In the genomic region with DNA sequence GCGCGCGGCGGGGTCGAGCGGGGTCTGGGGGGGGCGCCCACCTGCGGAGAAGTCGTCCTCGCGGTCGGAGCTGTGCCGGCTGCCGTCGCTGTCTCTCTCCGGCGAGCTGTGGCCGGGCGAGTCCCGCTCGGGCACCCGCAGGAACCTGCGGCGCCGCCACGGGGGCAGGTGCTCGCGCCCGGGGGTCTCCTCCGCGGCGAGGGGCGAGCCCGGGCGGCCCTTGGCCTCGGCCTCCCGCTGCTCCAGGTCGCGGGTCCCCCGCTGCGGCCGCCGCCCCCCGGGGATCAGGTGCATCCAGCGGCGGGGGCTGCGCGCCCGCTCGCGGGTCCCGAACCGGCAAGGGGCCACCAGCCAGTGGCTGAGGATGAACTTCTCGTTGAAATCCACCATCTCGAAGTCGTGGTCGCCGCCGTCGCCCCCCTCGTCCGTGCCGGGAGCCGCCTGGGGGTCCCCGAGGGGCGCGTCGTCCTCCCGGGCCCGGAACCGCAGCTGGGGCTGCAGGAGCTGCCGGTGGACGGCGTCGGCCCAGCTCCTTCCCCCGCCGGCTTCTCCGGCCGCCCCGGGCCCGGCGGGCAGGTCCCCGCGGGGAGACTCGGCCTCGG, we compare ENCODE assay signal across 8 cellular contexts. TPM values are rescaled to one million over a fixed set of nuclear protein-coding genes. Genes with fewer than 3 reads are reported as not detected.
DNase-seq lines count a peak whose midpoint lies in the region; ATAC-seq and TF ChIP-seq lines count a peak whose summit lies in the region.

No MANE protein-coding gene starts in this region.

- peak in 2 of 8 donors; percentile 2 to 17 for ATAC-seq in heart right ventricle

- peak overlapping the region in 1 of 5 donors; percentile 83 for H3K4me3 Mint-ChIP-seq in immature natural killer cell

- intact Hi-C loops in heart right ventricle (cut with DNase I) (no loop called here), cardiac septum (cut with DNase I) (no loop called here), uterus (cut with DNase I; ENCODE audit: low total_unique reads) (no loop called here)

- peak overlapping the region; percentile 42 to 69 (median 58) for H3K4me3 ChIP-seq in heart right ventricle
- peak overlapping the region; percentile 21 for H3K4me3 ChIP-seq in NT2/D1 (ENCODE audit: insufficient read length, low read depth)
- H3K4me3 ChIP-seq in uterus, result peak overlapping the region; percentile 18 to 38
- H3K4me3 ChIP-seq in foreskin fibroblast (ENCODE audit: low read depth in 1 of 2, low read length in 2 of 2), result no peak overlapping the region

- peak in 1 of 2 donors; percentile 22 for DNase-seq in heart right ventricle
- DNase-seq in cardiac septum (ENCODE audit: low spot score), result no peak
- no peak for DNase-seq in NT2/D1 (ENCODE audit: low read depth, low spot score)
- peak; percentile 14 to 17 (median 16) for DNase-seq in immature natural killer cell
- DNase-seq in uterus, result no peak
- DNase-seq in NCI-H1694 (lab: John Stamatoyannopoulos, UW), result no peak
- no peak for DNase-seq in SW480 (ENCODE audit: low spot score)
- no peak for DNase-seq in foreskin fibroblast

- peaks cover 10 to 61% (median 44%) of the 10 kb centered on the region in 7 donors for H3K27me3 ChIP-seq in heart right ventricle
- peaks cover 68% of the 10 kb centered on the region for H3K27me3 ChIP-seq in NT2/D1 (ENCODE audit: insufficient read depth, insufficient read length)
- peaks cover 4 to 13% of the 10 kb centered on the region in 2 donors for H3K27me3 ChIP-seq in uterus

- peak overlapping the region in 6 of 10 donors; percentile 13 to 90 (median 32) for H3K27ac ChIP-seq in heart right ventricle
- H3K27ac ChIP-seq in uterus, result peak overlapping the region in 1 of 2 donors; percentile 29

- H3K9me3 ChIP-seq in heart right ventricle (no peaks in the 10 kb centered on the region), NT2/D1 (ENCODE audit: insufficient read depth, low read length) (no peaks in the 10 kb centered on the region), uterus (no peaks in the 10 kb centered on the region)

- no peaks in the 10 kb centered on the region for H3K36me3 ChIP-seq in heart right ventricle
- no peaks in the 10 kb centered on the region for H3K36me3 ChIP-seq in NT2/D1 (ENCODE audit: insufficient read depth, insufficient read length, low read length)
- no peaks in the 10 kb centered on the region for H3K36me3 ChIP-seq in uterus

- H3K27ac Mint-ChIP-seq in immature natural killer cell, result no peak overlapping the region

- H3K4me1 Mint-ChIP-seq in immature natural killer cell, result peaks cover 22 to 29% of the 10 kb centered on the region in 2 donors

- no peaks in the 10 kb centered on the region for H3K9me3 Mint-ChIP-seq in immature natural killer cell

- H3K27me3 Mint-ChIP-seq in immature natural killer cell (ENCODE audit: low read depth in 3 of 3), result peaks cover 7 to 24% (median 12%) of the 10 kb centered on the region in 3 donors

- TF ChIP-seq CTCF in heart right ventricle (IDR thresholded peaks at IDR 0.05) (no peak), uterus (IDR thresholded peaks at IDR 0.05) (no peak), foreskin fibroblast (IDR thresholded peaks at IDR 0.05; ENCODE audit: low read depth, low read length) (no peak)

- no peaks in the 10 kb centered on the region for H3K36me3 Mint-ChIP-seq in immature natural killer cell

- H3K4me1 ChIP-seq in heart right ventricle, result peaks cover 0 to 40% (median 22%) of the 10 kb centered on the region in 9 donors
- no peaks in the 10 kb centered on the region for H3K4me1 ChIP-seq in NT2/D1 (ENCODE audit: insufficient read depth, insufficient read length)
- H3K4me1 ChIP-seq in uterus, result peaks cover 0 to 22% of the 10 kb centered on the region in 2 donors

- TF ChIP-seq POLR2A in uterus (IDR thresholded peaks at IDR 0.05), result no peak

- H3K9ac ChIP-seq in NT2/D1 (ENCODE audit: insufficient read length, low read depth), result no peak overlapping the region

- WGBS in heart right ventricle, 2 donors, result 1% methylated on average over 81 to 86 of the region's 86 CpGs

RNA-seq across cellular contexts. Expression of gene BHLHA9, which starts 41.4 kb away (rescaled TPM):
- under 1 TPM in 2 of 10 donors, not detected in 8; 0.30 to 0.37 TPM for total RNA-seq in heart right ventricle
- not detected for polyA plus RNA-seq in heart right ventricle
- total RNA-seq in cardiac septum, result not detected
- polyA plus RNA-seq in immature natural killer cell, result not detected
- not detected for total RNA-seq in uterus

RNA-seq across cellular contexts. Expression of gene ABR, which starts 49.1 kb away (rescaled TPM):
- total RNA-seq in heart right ventricle (100 to 1,000 TPM; 118 to 173 (median 145) TPM), cardiac septum (158 TPM), uterus (100 to 1,000 TPM in 2 of 4 donors, 10 to 100 TPM in 2; 35.4 to 192 (median 138) TPM)
- polyA plus RNA-seq in heart right ventricle (100 to 1,000 TPM in 1 of 2 donors, 10 to 100 TPM in 1; 49.1 to 120 TPM), immature natural killer cell (10 to 100 TPM; 11.2 to 36.2 (median 14.8) TPM)

RNA-seq across cellular contexts. Expression of gene TRARG1, which starts 50.6 kb away (rescaled TPM):
- total RNA-seq in heart right ventricle (1 to 10 TPM in 5 of 10 donors, under 1 TPM in 4, not detected in 1; 0.12 to 9.2 (median 1.1) TPM), cardiac septum (0.65 TPM), uterus (under 1 TPM in 1 of 4 donors, not detected in 3; 0.27 TPM)
- polyA plus RNA-seq in heart right ventricle (1 to 10 TPM; 2.0 to 3.4 TPM), immature natural killer cell (under 1 TPM in 1 of 3 donors, not detected in 2; 0.62 TPM)

Comparison
In these comparisons a context has a peak if more than half of its experiments do, and no peak if none do; other contexts are left out.
1. DNase-seq: peak in immature natural killer cell (3 of 3); none in cardiac septum (single experiment), NT2/D1 (single experiment), uterus (0 of 2), NCI-H1694 (single experiment), SW480 (single experiment) and foreskin fibroblast (0 of 2).
2. H3K4me3 ChIP-seq: peak in heart right ventricle (10 of 10), NT2/D1 (single experiment) and uterus (2 of 2); none in foreskin fibroblast (0 of 2).